8 cellular contexts compared by ENCODE assay signal in genomic region chr16:85275533-85276249, GRCh38.
A peak's percentile ranks its signal among the peaks of the same experiment; 100 is the strongest.
DNase-seq lines count a peak whose midpoint lies in the region; ATAC-seq, FAIRE-seq and TF ChIP-seq lines count a peak whose summit lies in the region.

No MANE protein-coding gene starts in this region.

- no peak overlapping the region for H3K4ac ChIP-seq in mesenchymal stem cell (ENCODE audit: low read depth in 1 of 2, low read length in 2 of 2)

- H3K27ac ChIP-seq in effector memory CD4-positive, alpha-beta T cell (ENCODE audit: insufficient read depth, low read length, poor library complexity, severe bottlenecking), result no peak overlapping the region
- H3K27ac ChIP-seq in mesenchymal stem cell (ENCODE audit: low read length, poor library complexity, severe bottlenecking), result no peak overlapping the region

- H3K14ac ChIP-seq in mesenchymal stem cell (ENCODE audit: low read length in 2 of 2), result peak overlapping the region in 1 of 2 experiments; percentile 14

- no peak overlapping the region for H3K23ac ChIP-seq in mesenchymal stem cell (ENCODE audit: low read length in 2 of 2)

- peaks cover 49% of the 10 kb centered on the region for H3K79me1 ChIP-seq in mesenchymal stem cell (replicated peaks; ENCODE audit: low read length, poor library complexity, severe bottlenecking)

- ATAC-seq in GM18498 (IDR thresholded peaks at IDR 0.05; ENCODE audit: unreplicated experiment), result no peak

- H3K4me1 ChIP-seq in effector memory CD4-positive, alpha-beta T cell (ENCODE audit: control insufficient read depth, insufficient read depth, low read length, poor library complexity, severe bottlenecking), result no peaks in the 10 kb centered on the region
- peaks cover 4% of the 10 kb centered on the region for H3K4me1 ChIP-seq in mesenchymal stem cell (ENCODE audit: control insufficient read depth, insufficient read depth, low read depth, low read length)

- no peaks in the 10 kb centered on the region for H3K27me3 ChIP-seq in effector memory CD4-positive, alpha-beta T cell (replicated peaks; ENCODE audit: control insufficient read depth, insufficient read depth, low read length, poor library complexity, severe bottlenecking)
- no peaks in the 10 kb centered on the region for H3K27me3 ChIP-seq in mesenchymal stem cell (ENCODE audit: control insufficient read depth in 1 of 2, insufficient read depth in 1 of 2, low read length in 2 of 2)

- no peak overlapping the region for H3K9ac ChIP-seq in mesenchymal stem cell (ENCODE audit: low read length)

- no peaks in the 10 kb centered on the region for H3K9me3 ChIP-seq in effector memory CD4-positive, alpha-beta T cell (ENCODE audit: control insufficient read depth, low read length)
- no peaks in the 10 kb centered on the region for H3K9me3 ChIP-seq in mesenchymal stem cell (ENCODE audit: control insufficient read depth, low read length)

- H3K36me3 ChIP-seq in effector memory CD4-positive, alpha-beta T cell (ENCODE audit: control insufficient read depth, insufficient read depth, low read length), result no peaks in the 10 kb centered on the region
- H3K36me3 ChIP-seq in mesenchymal stem cell (ENCODE audit: control insufficient read depth in 1 of 2, insufficient read depth in 2 of 2, low read depth in 1 of 2, low read length in 2 of 2), result peaks cover 0 to 19% of the 10 kb centered on the region in 2 experiments

- peak overlapping the region in 1 of 2 experiments; percentile 85 for H2BK12ac ChIP-seq in mesenchymal stem cell (ENCODE audit: low read length in 2 of 2)

- WGBS in mesenchymal stem cell, result 40% methylated on average over 15 of the region's 16 CpGs

- FAIRE-seq in GM19239 (lab: Jason Lieb, UNC), result peak; percentile 53

- peak; percentile 97 for TF ChIP-seq CTCF in AG09309 (IDR thresholded peaks at IDR 0.05; ENCODE audit: control insufficient read depth, insufficient read depth, low read depth, low read length, missing control alignments)

- H2AFZ ChIP-seq in mesenchymal stem cell (ENCODE audit: low read depth, low read length), result no peak overlapping the region

- H2BK120ac ChIP-seq in mesenchymal stem cell (ENCODE audit: low read depth, low read length), result peak overlapping the region; percentile 38

- DNase-seq in AG09309 (ENCODE audit: low read depth), result no peak
- DNase-seq in GM19239 (ENCODE audit: insufficient read length, low spot score), result peak; percentile 93
- DNase-seq in NCI-H69 (lab: John Stamatoyannopoulos, UW), result peak; percentile 74
- peak; percentile 10 to 52 for DNase-seq in activated CD8-positive, alpha-beta memory T cell treated with anti-CD3 and anti-CD28 coated beads for 1 hour (ENCODE audit: extremely low read depth in 1 of 2, low read depth in 1 of 2)
- peak in 2 of 3 donors; percentile 14 to 21 for DNase-seq in effector memory CD4-positive, alpha-beta T cell
- peak; percentile 63 for DNase-seq in mesenchymal stem cell
- peak; percentile 63 to 65 for DNase-seq in stimulated activated CD8-positive, alpha-beta memory T cell treated with anti-CD3 and anti-CD28 coated beads, Interleukin-2, amount 100 ng/mL, for 48 hours (ENCODE audit: low read depth in 2 of 2)

- no peak overlapping the region for H3K4me2 ChIP-seq in mesenchymal stem cell (ENCODE audit: low read length, poor library complexity, severe bottlenecking)

- H2BK15ac ChIP-seq in mesenchymal stem cell (ENCODE audit: low read depth, poor library complexity, severe bottlenecking), result no peak overlapping the region

- H3K4me3 ChIP-seq in AG09309 (ENCODE audit: control insufficient read depth, low read depth, low read length) (no peak overlapping the region), mesenchymal stem cell (ENCODE audit: insufficient read depth in 1 of 2, low read depth in 1 of 2, low read length in 2 of 2) (no peak overlapping the region)
- H3K4me3 ChIP-seq in effector memory CD4-positive, alpha-beta T cell (ENCODE audit: insufficient read depth, low read depth, low read length, poor library complexity, severe bottlenecking), result no peak overlapping the region

- H4K8ac ChIP-seq in mesenchymal stem cell (ENCODE audit: low read length), result peak overlapping the region; percentile 62

- no peak overlapping the region for H3K18ac ChIP-seq in mesenchymal stem cell (ENCODE audit: low read depth in 1 of 2, low read length in 2 of 2)

- H2BK5ac ChIP-seq in mesenchymal stem cell (ENCODE audit: low read depth, low read length, poor library complexity, severe bottlenecking), result no peak overlapping the region

- no peak overlapping the region for H2AK5ac ChIP-seq in mesenchymal stem cell (ENCODE audit: low read length, severe bottlenecking)

- H4K91ac ChIP-seq in mesenchymal stem cell (ENCODE audit: low read length), result no peak overlapping the region
